8 cellular contexts compared by ENCODE assay signal in the genomic region with DNA sequence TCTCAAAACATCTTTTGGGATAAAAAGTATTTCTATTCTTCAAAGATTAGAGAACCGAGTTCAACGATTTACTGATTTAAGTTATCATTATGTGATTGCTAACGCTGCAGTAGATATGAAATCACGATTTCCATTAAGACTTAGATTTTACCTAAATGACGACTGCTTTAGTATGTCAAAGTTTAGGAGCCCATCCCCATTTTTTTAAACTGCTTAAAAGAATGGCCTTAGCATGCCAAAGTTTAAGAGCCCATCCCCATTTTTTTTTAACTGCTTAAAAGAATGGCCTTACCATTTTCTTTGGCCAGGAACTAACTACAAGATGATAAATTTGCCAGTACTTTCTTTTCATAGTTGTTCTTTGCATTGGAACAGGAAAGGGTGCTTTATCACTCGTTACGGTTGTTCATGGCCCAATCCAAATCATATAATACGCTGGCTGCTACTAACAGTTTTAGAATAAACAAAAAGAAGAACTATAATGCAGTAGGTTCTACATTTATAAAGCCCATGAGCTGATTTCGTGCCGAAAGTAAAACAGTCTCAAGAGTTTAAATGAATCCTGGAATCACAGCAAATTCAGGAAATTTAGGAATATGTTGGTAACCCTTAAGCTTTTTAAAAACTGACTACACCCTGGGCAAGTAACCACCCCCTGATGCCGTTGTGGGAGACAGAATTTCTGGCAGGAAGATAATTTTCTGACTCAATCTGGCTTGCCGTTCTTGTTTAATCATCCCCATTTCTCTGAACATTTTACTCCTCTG. TPM values are rescaled to one million over a fixed set of nuclear protein-coding genes. Genes with fewer than 3 reads are reported as not detected.
DNase-seq lines count a peak whose midpoint lies in the region; ATAC-seq and TF ChIP-seq lines count a peak whose summit lies in the region.

No MANE protein-coding gene starts in this region.

- H3K4me3 ChIP-seq in cardiac muscle cell, result peak overlapping the region; percentile 62
- peak overlapping the region; percentile 65 for H3K4me3 ChIP-seq in SU-DHL-6 (ENCODE audit: insufficient read depth, low read length, poor library complexity, severe bottlenecking)
- peak overlapping the region in 1 of 2 donors; percentile 83 for H3K4me3 ChIP-seq in esophagus (ENCODE audit: low read depth in 1 of 2, low read length in 2 of 2)
- peak overlapping the region; percentile 80 for H3K4me3 ChIP-seq in parathyroid adenoma (ENCODE audit: low read depth, low read length)

- TF ChIP-seq CTCF in cardiac muscle cell (IDR thresholded peaks at IDR 0.05; ENCODE audit: low read depth, low read length) (no peak), SU-DHL-6 (IDR thresholded peaks at IDR 0.05; ENCODE audit: insufficient read depth, low read length, poor library complexity, severe bottlenecking) (no peak), parathyroid adenoma (IDR thresholded peaks at IDR 0.05) (no peak)

- H3K27me3 ChIP-seq in cardiac muscle cell (no peaks in the 10 kb centered on the region), SU-DHL-6 (ENCODE audit: low read length) (no peaks in the 10 kb centered on the region), esophagus (ENCODE audit: control insufficient read depth in 1 of 2, insufficient read depth in 2 of 2, low read length in 2 of 2) (no peaks in the 10 kb centered on the region), parathyroid adenoma (ENCODE audit: control insufficient read depth, insufficient read depth, low read length) (no peaks in the 10 kb centered on the region)

- intact Hi-C loops in Right ventricle myocardium inferior (cut with DNase I), result loop anchor here (5.0 kb wide), 1 partner anchor 180 kb away; no protein-coding TSS in a partner anchor

- peaks cover 12% of the 10 kb centered on the region for H4K20me1 ChIP-seq in SU-DHL-6 (ENCODE audit: low read depth, low read length)

- WGBS in esophagus, 2 donors, result 23 to 30% methylated on average over 12 of the region's 12 CpGs

- ATAC-seq in Right ventricle myocardium inferior, result no peak
- ATAC-seq in HG03520 (IDR thresholded peaks at IDR 0.05; ENCODE audit: unreplicated experiment), result no peak
- no peak for ATAC-seq in HG03354 (IDR thresholded peaks at IDR 0.05; ENCODE audit: poor library complexity, severe bottlenecking, unreplicated experiment)

- H3K9me2 ChIP-seq in SU-DHL-6 (replicated peaks; ENCODE audit: insufficient read depth, low read length), result no peaks in the 10 kb centered on the region

- H3K4me2 ChIP-seq in SU-DHL-6 (ENCODE audit: low read depth, low read length, poor library complexity, severe bottlenecking) (peak overlapping the region; percentile 99), parathyroid adenoma (ENCODE audit: low read length) (peak overlapping the region; percentile 85)

- peak overlapping the region; percentile 94 for H3K9ac ChIP-seq in SU-DHL-6 (ENCODE audit: low read length)
- H3K9ac ChIP-seq in parathyroid adenoma, result peak overlapping the region; percentile 95

- H3K36me3 ChIP-seq in cardiac muscle cell (no peaks in the 10 kb centered on the region), SU-DHL-6 (ENCODE audit: low read length) (no peaks in the 10 kb centered on the region), esophagus (ENCODE audit: control insufficient read depth in 2 of 2, insufficient read depth in 2 of 2, low read length in 1 of 2) (peaks cover 0 to 6% of the 10 kb centered on the region in 2 donors), parathyroid adenoma (ENCODE audit: control insufficient read depth, insufficient read depth, low read length) (no peaks in the 10 kb centered on the region)

- DNase-seq in cardiac muscle cell (ENCODE audit: low read depth in 1 of 2, low spot score in 1 of 2), result peak in 1 of 2 donors; percentile 58
- DNase-seq in Right ventricle myocardium inferior (ENCODE audit: missing footprints), result no peak
- no peak for DNase-seq in GM19238 (ENCODE audit: insufficient read length, low spot score)

- peak overlapping the region; percentile 94 for H2AFZ ChIP-seq in SU-DHL-6 (ENCODE audit: low read depth, low read length, severe bottlenecking)
- H2AFZ ChIP-seq in parathyroid adenoma, result peak overlapping the region; percentile 95

- H3F3A ChIP-seq in SU-DHL-6 (ENCODE audit: insufficient read depth), result peaks cover 18% of the 10 kb centered on the region

- H3K9me3 ChIP-seq in cardiac muscle cell (ENCODE audit: low read depth), result no peaks in the 10 kb centered on the region
- no peaks in the 10 kb centered on the region for H3K9me3 ChIP-seq in SU-DHL-6 (ENCODE audit: insufficient read depth, low read length)
- H3K9me3 ChIP-seq in esophagus (ENCODE audit: control insufficient read depth in 2 of 2, insufficient read depth in 1 of 2, low read depth in 1 of 2, low read length in 1 of 2), result peaks cover 0 to 3% of the 10 kb centered on the region in 2 donors
- no peaks in the 10 kb centered on the region for H3K9me3 ChIP-seq in parathyroid adenoma (ENCODE audit: control insufficient read depth, low read length)

- H3K79me2 ChIP-seq in SU-DHL-6 (ENCODE audit: insufficient read depth, low read length) (peaks cover 32% of the 10 kb centered on the region), parathyroid adenoma (peaks cover 17% of the 10 kb centered on the region)

- H3K27ac ChIP-seq in cardiac muscle cell (peak overlapping the region; percentile 96), SU-DHL-6 (ENCODE audit: low read depth, low read length) (peak overlapping the region; percentile 98), esophagus (ENCODE audit: low read depth in 2 of 2, low read length in 1 of 2) (peak overlapping the region; percentile 82 to 100), parathyroid adenoma (peak overlapping the region; percentile 98)

- H3K4me1 ChIP-seq in cardiac muscle cell (ENCODE audit: low read depth) (peaks cover 8% of the 10 kb centered on the region), esophagus (ENCODE audit: control insufficient read depth in 2 of 2, insufficient read depth in 2 of 2, low read length in 1 of 2) (no peaks in the 10 kb centered on the region), parathyroid adenoma (no peaks in the 10 kb centered on the region)

RNA-seq across cellular contexts. Expression of a gene that starts 0.9 kb away (rescaled TPM):
- total RNA-seq in cardiac muscle cell (12.8 and 25.6 TPM in 2 replicates), Right ventricle myocardium inferior (19.8 TPM)
- polyA plus RNA-seq in cardiac muscle cell (22.6 and 29.1 TPM in 2 replicates), esophagus (10 to 100 TPM; 10.3 to 27.5 TPM)
